Comparison of ENCODE assay signal across 8 cellular contexts in the genomic region with DNA sequence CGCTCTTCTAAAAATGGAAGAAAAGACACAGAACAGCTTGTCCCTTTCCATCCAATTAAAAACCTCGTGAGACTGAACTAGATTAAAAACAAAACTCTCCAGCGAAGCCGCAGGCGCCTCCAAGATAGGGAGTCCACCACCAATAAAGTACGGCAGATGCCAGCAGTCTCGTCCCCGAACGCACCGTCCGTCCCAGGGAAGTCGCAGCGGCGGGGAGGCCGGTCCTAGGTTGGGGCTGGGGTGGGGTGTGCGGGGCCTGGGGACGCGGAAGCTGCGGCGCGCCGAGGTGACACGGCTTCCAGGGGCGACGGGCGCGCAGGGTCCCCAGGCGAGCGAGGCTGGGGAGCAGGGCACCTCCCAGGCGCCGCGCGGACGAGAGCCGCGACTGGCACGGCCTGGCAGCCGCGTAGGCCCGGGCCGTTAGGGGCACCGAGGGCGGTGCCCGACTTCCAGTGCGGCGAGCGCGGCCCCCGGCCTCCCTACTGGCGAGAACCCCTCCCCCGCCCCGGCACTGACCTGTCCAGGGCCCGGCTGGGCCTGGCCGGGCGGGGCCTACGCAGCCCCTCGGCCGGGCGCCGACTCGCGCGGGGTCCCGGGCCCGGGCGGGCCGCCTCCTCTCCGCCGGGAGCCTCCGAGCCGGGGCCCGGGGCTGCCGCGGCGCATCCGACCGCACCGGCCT. TPM values are rescaled to one million over a fixed set of nuclear protein-coding genes. Genes with fewer than 3 reads are reported as not detected.
DNase-seq lines count a peak whose midpoint lies in the region; ATAC-seq and TF ChIP-seq lines count a peak whose summit lies in the region.

No MANE protein-coding gene starts in this region.

- no peaks in the 10 kb centered on the region; the same call in 1 of the 2 replicates for H3F3A ChIP-seq in SU-DHL-6 (ENCODE audit: insufficient read depth)

- intact Hi-C loops in ascending aorta (cut with DNase I): loop anchor here (5.0 to 10.0 kb wide), 3 partner anchors 123 to 1394 kb away; a partner anchor contains a TSS

- H2AFZ ChIP-seq in SU-DHL-6 (ENCODE audit: low read depth, low read length, severe bottlenecking): no peak overlapping the region

- H3K4me1 ChIP-seq in ascending aorta (peaks cover 12 to 31% of the 10 kb centered on the region in 2 donors), iPS-18a (ENCODE audit: control insufficient read depth, low read depth, low read length) (peaks cover 44% of the 10 kb centered on the region)

- TF ChIP-seq CTCF in SU-DHL-6 (IDR thresholded peaks at IDR 0.05; ENCODE audit: insufficient read depth, low read length, poor library complexity, severe bottlenecking) (no peak), ascending aorta (IDR thresholded peaks at IDR 0.05) (peak in 1 of 3 experiments; percentile 4)

- peaks cover 8% of the 10 kb centered on the region; the same call in 1 of the 2 replicates for H4K20me1 ChIP-seq in SU-DHL-6 (ENCODE audit: low read depth, low read length)

- peak overlapping the region; percentile 62 for H3K9ac ChIP-seq in SU-DHL-6 (ENCODE audit: low read length)
- H3K9ac ChIP-seq in iPS-18a (ENCODE audit: low read length): peak overlapping the region; percentile 48

- peak overlapping the region; percentile 75 for H3K4me2 ChIP-seq in SU-DHL-6 (ENCODE audit: low read depth, low read length, poor library complexity, severe bottlenecking)

- no peaks in the 10 kb centered on the region for H3K27me3 ChIP-seq in SU-DHL-6 (ENCODE audit: low read length)
- no peaks in the 10 kb centered on the region for H3K27me3 ChIP-seq in ascending aorta
- peaks cover 88% of the 10 kb centered on the region for H3K27me3 ChIP-seq in iPS-18a (ENCODE audit: control insufficient read depth, insufficient read depth, low read length)

- H3K79me2 ChIP-seq in SU-DHL-6 (ENCODE audit: insufficient read depth, low read length): peaks cover 12% of the 10 kb centered on the region; the same call in 1 of the 2 replicates

- DNase-seq in AG08396 (ENCODE audit: low spot score): peak; percentile 58
- DNase-seq in ascending aorta (ENCODE audit: low spot score in 2 of 2): no peak
- DNase-seq in stimulated activated CD4-positive, alpha-beta T cell treated with anti-CD3 and anti-CD28 coated beads, Interleukin-12 subunit alpha, Interleukin-12 subunit beta, amount 100 ng/mL, for 24 hours (ENCODE audit: low read depth in 2 of 2): peak; percentile 8 to 32
- DNase-seq in iPS-NIHi11 (ENCODE audit: low spot score): no peak

- peak overlapping the region; percentile 60 for H3K4me3 ChIP-seq in SU-DHL-6 (ENCODE audit: insufficient read depth, low read length, poor library complexity, severe bottlenecking)
- peak overlapping the region; percentile 87 to 99 for H3K4me3 ChIP-seq in ascending aorta
- peak overlapping the region; percentile 63 for H3K4me3 ChIP-seq in iPS-18a (ENCODE audit: low read length)

- H3K27ac ChIP-seq in SU-DHL-6 (ENCODE audit: low read depth, low read length) (no peak overlapping the region), ascending aorta (peak overlapping the region; percentile 91 to 100), iPS-18a (ENCODE audit: low read length) (no peak overlapping the region)

- H3K9me3 ChIP-seq in SU-DHL-6 (ENCODE audit: insufficient read depth, low read length) (no peaks in the 10 kb centered on the region), ascending aorta (no peaks in the 10 kb centered on the region), iPS-18a (ENCODE audit: control insufficient read depth, low read depth, low read length) (no peaks in the 10 kb centered on the region)

- H3K36me3 ChIP-seq in SU-DHL-6 (ENCODE audit: low read length): no peaks in the 10 kb centered on the region
- H3K36me3 ChIP-seq in ascending aorta: peaks cover 0 to 7% of the 10 kb centered on the region in 2 donors
- no peaks in the 10 kb centered on the region for H3K36me3 ChIP-seq in iPS-18a (ENCODE audit: control insufficient read depth, low read depth, low read length)

- peak; percentile 47 for ATAC-seq in GM18909 (IDR thresholded peaks at IDR 0.05; ENCODE audit: poor library complexity, unreplicated experiment)
- ATAC-seq in HG03139 (IDR thresholded peaks at IDR 0.05; ENCODE audit: unreplicated experiment): peak; percentile 25

- no peaks in the 10 kb centered on the region for H3K9me2 ChIP-seq in SU-DHL-6 (replicated peaks; ENCODE audit: insufficient read depth, low read length)

RNA-seq across cellular contexts. Expression of a gene that starts 28.3 kb away (rescaled TPM):
- total RNA-seq in ascending aorta: not detected

Comparison
In these comparisons a context has a peak if more than half of its experiments do, and no peak if none do; other contexts are left out.
1. DNase-seq: peak in AG08396 (single experiment) and stimulated activated CD4-positive, alpha-beta T cell treated with anti-CD3 and anti-CD28 coated beads, Interleukin-12 subunit alpha, Interleukin-12 subunit beta, amount 100 ng/mL, for 24 hours (2 of 2); none in ascending aorta (0 of 2) and iPS-NIHi11 (single experiment).
2. H3K27ac ChIP-seq: peak in ascending aorta (2 of 2); none in SU-DHL-6 (single experiment) and iPS-18a (single experiment).
3. Peak in every context shown above with its lines, with median percentiles within 50 percentile points of each other: H3K4me3 ChIP-seq.